In the genomic region with DNA sequence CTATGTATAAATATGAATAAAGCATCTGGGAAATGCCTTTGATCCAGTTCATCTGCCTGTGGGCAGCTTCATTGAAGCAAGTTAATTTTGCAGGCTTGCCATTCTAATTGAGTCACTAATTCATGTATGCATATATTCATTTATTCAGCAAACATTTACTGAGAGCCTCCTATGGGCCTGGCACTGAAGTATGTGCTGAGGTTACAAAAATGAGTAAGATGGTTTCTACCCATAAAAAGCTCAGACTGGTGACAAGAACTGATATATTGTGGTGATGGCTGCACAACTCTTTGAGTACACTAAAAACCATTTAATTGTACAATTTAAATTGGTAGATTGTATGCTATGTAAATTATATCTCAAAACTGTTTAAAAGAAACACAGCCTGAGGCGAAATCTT, we compare ENCODE assay signal across 8 cellular contexts.
DNase-seq lines count a peak whose midpoint lies in the region; ATAC-seq lines count a peak whose summit lies in the region.

No MANE protein-coding gene starts in this region.

- H3K27me3 Mint-ChIP-seq in T-helper 2 cell treated with Interferon-gamma antibody and Interleukin-4, amounts not matched to agents 5 μg/mL and 100 μg/mL, for 36 hours (ENCODE audit: low read depth): peaks cover 3% of the 10 kb centered on the region

- H3K9ac ChIP-seq in iPS-18a (ENCODE audit: low read length) (peak overlapping the region; percentile 95), stomach smooth muscle (ENCODE audit: low read length in 2 of 2) (peak overlapping the region; percentile 95 to 99)

- H3K27me3 ChIP-seq in iPS-18a (ENCODE audit: control insufficient read depth, insufficient read depth, low read length): no peaks in the 10 kb centered on the region
- H3K27me3 ChIP-seq in stomach smooth muscle (ENCODE audit: control insufficient read depth in 1 of 2, insufficient read depth in 2 of 2, low read length in 2 of 2): no peaks in the 10 kb centered on the region

- H3K4me1 ChIP-seq in iPS-18a (ENCODE audit: control insufficient read depth, low read depth, low read length): peaks cover 12% of the 10 kb centered on the region
- H3K4me1 ChIP-seq in stomach smooth muscle (ENCODE audit: control insufficient read depth, insufficient read depth, low read length): peaks cover 4% of the 10 kb centered on the region

- no peak for DNase-seq in activated CD4-positive, CD25-positive, alpha-beta regulatory T cell (lab: John Stamatoyannopoulos, UW)
- peak; percentile 13 for DNase-seq in T-helper 2 cell treated with Interferon-gamma antibody and Interleukin-4, amounts not matched to agents 5 μg/mL and 100 μg/mL, for 36 hours (ENCODE audit: low spot score)
- DNase-seq in HK-2 (ENCODE audit: unreplicated experiment): no peak
- no peak for DNase-seq in NOMO-1 (lab: John Stamatoyannopoulos, UW; ENCODE audit: unreplicated experiment in 2 of 2)

- peak overlapping the region; percentile 96 for H3K4me3 Mint-ChIP-seq in T-helper 2 cell treated with Interferon-gamma antibody and Interleukin-4, amounts not matched to agents 5 μg/mL and 100 μg/mL, for 36 hours

- H3K9me3 Mint-ChIP-seq in T-helper 2 cell treated with Interferon-gamma antibody and Interleukin-4, amounts not matched to agents 5 μg/mL and 100 μg/mL, for 36 hours: no peaks in the 10 kb centered on the region

- H3K36me3 Mint-ChIP-seq in T-helper 2 cell treated with Interferon-gamma antibody and Interleukin-4, amounts not matched to agents 5 μg/mL and 100 μg/mL, for 36 hours (ENCODE audit: low read depth): peaks cover 13% of the 10 kb centered on the region

- H3K27ac ChIP-seq in iPS-18a (ENCODE audit: low read length) (peak overlapping the region; percentile 95), stomach smooth muscle (ENCODE audit: low read length) (peak overlapping the region; percentile 96)

- H3K9me3 ChIP-seq in iPS-18a (ENCODE audit: control insufficient read depth, low read depth, low read length) (no peaks in the 10 kb centered on the region), stomach smooth muscle (ENCODE audit: control insufficient read depth in 2 of 2, low read length in 2 of 2) (no peaks in the 10 kb centered on the region)

- H3K4me1 Mint-ChIP-seq in T-helper 2 cell treated with Interferon-gamma antibody and Interleukin-4, amounts not matched to agents 5 μg/mL and 100 μg/mL, for 36 hours (ENCODE audit: low read depth): peaks cover 37% of the 10 kb centered on the region

- peak; percentile 69 to 70 for ATAC-seq in activated CD4-positive, CD25-positive, alpha-beta regulatory T cell treated with anti-CD3 and anti-CD28 coated beads, Interleukin-2, amount 50 U/mL, for 24 hours
- no peak for ATAC-seq in GM21367 (IDR thresholded peaks at IDR 0.05; ENCODE audit: unreplicated experiment)

- H3K27ac Mint-ChIP-seq in T-helper 2 cell treated with Interferon-gamma antibody and Interleukin-4, amounts not matched to agents 5 μg/mL and 100 μg/mL, for 36 hours: peak overlapping the region; percentile 97

- H3K36me3 ChIP-seq in iPS-18a (ENCODE audit: control insufficient read depth, low read depth, low read length): no peaks in the 10 kb centered on the region
- H3K36me3 ChIP-seq in stomach smooth muscle (ENCODE audit: control insufficient read depth in 2 of 2, insufficient read depth in 2 of 2, low read length in 2 of 2): no peaks in the 10 kb centered on the region

- H3K4me3 ChIP-seq in iPS-18a (ENCODE audit: low read length) (peak overlapping the region; percentile 96), stomach smooth muscle (ENCODE audit: low read length in 2 of 2) (peak overlapping the region; percentile 98 to 100)
